In the genomic region with DNA sequence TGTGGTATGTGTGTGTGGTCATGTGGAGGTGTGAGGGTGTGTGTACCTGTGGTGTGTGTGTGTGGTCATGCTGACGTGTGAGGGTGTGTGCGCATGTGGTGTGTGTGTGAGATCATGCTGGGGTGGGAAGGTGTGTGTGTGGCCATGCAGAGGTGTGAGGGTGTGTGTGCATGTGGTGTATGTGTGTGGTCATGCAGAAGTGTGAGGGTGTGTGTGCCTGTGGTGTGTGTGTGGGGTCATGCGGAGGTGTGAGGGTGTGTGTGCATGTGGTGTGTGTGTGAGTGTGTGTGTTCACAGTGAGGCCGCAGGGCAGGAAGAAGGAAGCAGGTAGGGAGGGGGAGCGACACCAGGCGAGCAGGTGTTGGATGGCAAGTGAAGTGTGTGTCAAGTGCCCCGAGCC, we compare ENCODE assay signal across 20 cellular contexts.
DNase-seq lines count a peak whose midpoint lies in the region; ATAC-seq, FAIRE-seq and TF ChIP-seq lines count a peak whose summit lies in the region.
"Had no signal": no experiment of that assay in that cellular context is flagged by ENCODE, and none has a peak within 500 bp of the region (broad histone marks: within the 10 kb centered on the region; RNA-seq: fewer than 3 reads in every experiment).

No MANE protein-coding gene starts in this region.

- no peak overlapping the region for H3K4me3 Mint-ChIP-seq in central memory CD8-positive, alpha-beta T cell
- H3K4me3 Mint-ChIP-seq in neural crest cell, result no peak overlapping the region
- H3K4me3 Mint-ChIP-seq: GM23338, HFFc6, T-cell had no signal

- H3K36me3 ChIP-seq in BLaER1 treated with 17β-estradiol and CSF1 and Interleukin-3, amounts not matched to agents 10 nM and 100 nM, result peaks cover 0 to 25% (median 11%) of the 10 kb centered on the region in 11 experiments; a peak in 10 of 22 replicates

- H3K4me2 ChIP-seq in BLaER1 treated with 17β-estradiol and CSF1 and Interleukin-3, amounts not matched to agents 10 nM and 100 nM, result peak overlapping the region; percentile 26 to 90 (median 76); a peak in 21 of 22 replicates
- H3K4me2 ChIP-seq: GM23338, PC-9 had no signal

- in situ Hi-C loops in GM13976 (cut with MboI; ENCODE audit: low sequenced_read_pairs, unreplicated experiment), result no loop called here

- no peak overlapping the region for H3K9ac ChIP-seq in BLaER1 treated with 17β-estradiol and CSF1 and Interleukin-3, amounts not matched to agents 10 nM and 100 nM

- H3K36me3 Mint-ChIP-seq in central memory CD8-positive, alpha-beta T cell (ENCODE audit: insufficient read depth), result peaks cover 7% of the 10 kb centered on the region
- H3K36me3 Mint-ChIP-seq in neural crest cell (ENCODE audit: low read depth), result peaks cover 4% of the 10 kb centered on the region
- H3K36me3 Mint-ChIP-seq: T-cell had no signal

- FAIRE-seq in GM12892 (lab: Jason Lieb, UNC), result no peak
- FAIRE-seq: G401.6 had no signal

- no peaks in the 10 kb centered on the region for H3K27me3 ChIP-seq in BLaER1 treated with 17β-estradiol and CSF1 and Interleukin-3, amounts not matched to agents 10 nM and 100 nM

- intact Hi-C loops in Right ventricle myocardium inferior (cut with DNase I), result no loop called here

- peaks cover 2% of the 10 kb centered on the region for H3K27me3 Mint-ChIP-seq in central memory CD8-positive, alpha-beta T cell
- H3K27me3 Mint-ChIP-seq in neural crest cell (ENCODE audit: low read depth), result no peaks in the 10 kb centered on the region
- H3K27me3 Mint-ChIP-seq: T-cell had no signal

- peaks cover 6% of the 10 kb centered on the region for H3K9me3 Mint-ChIP-seq in central memory CD8-positive, alpha-beta T cell
- H3K9me3 Mint-ChIP-seq in neural crest cell, result no peaks in the 10 kb centered on the region
- H3K9me3 Mint-ChIP-seq: GM23338, HFFc6, T-cell had no signal

- H4K20me1 ChIP-seq in BLaER1 treated with 17β-estradiol and CSF1 and Interleukin-3, amounts not matched to agents 10 nM and 100 nM, result peaks cover 0 to 97% (median 68%) of the 10 kb centered on the region in 11 experiments; a peak in 17 of 22 replicates

- no peak overlapping the region for H3K4me3 ChIP-seq in BLaER1 treated with 17β-estradiol and CSF1 and Interleukin-3, amounts not matched to agents 10 nM and 100 nM
- H3K4me3 ChIP-seq: GM23338, PC-9, SK-N-MC had no signal

- peak; percentile 41 for ATAC-seq in central memory CD8-positive, alpha-beta T cell (replicated peaks; ENCODE audit: extremely low read depth, poor library complexity, severe bottlenecking)
- ATAC-seq in Right ventricle myocardium inferior, result no peak
- ATAC-seq: GM23338, T-cell had no signal

- H3K27ac ChIP-seq in BLaER1 treated with 17β-estradiol and CSF1 and Interleukin-3, amounts not matched to agents 10 nM and 100 nM, result no peak overlapping the region
- H3K27ac ChIP-seq: PC-9, SK-N-MC had no signal

- H3K9me3 ChIP-seq in BLaER1 treated with 17β-estradiol and CSF1 and Interleukin-3, amounts not matched to agents 10 nM and 100 nM (replicated peaks in 1 of 11), result no peaks in the 10 kb centered on the region
- H3K9me3 ChIP-seq: Caco-2 had no signal

- DNase-seq in DMS79 treated with DMSO at 0.1 percent for 48 hours (lab: John Stamatoyannopoulos, UW), result peak; percentile 61
- DNase-seq in central memory CD8-positive, alpha-beta T cell (ENCODE audit: low spot score in 2 of 2), result no peak
- no peak for DNase-seq in neural crest cell (ENCODE audit: low read depth, low spot score)
- DNase-seq in GM13976 (ENCODE audit: low spot score), result no peak
- no peak for DNase-seq in GM12892 (ENCODE audit: insufficient read length)
- DNase-seq in Right ventricle myocardium inferior (ENCODE audit: missing footprints), result no peak
- DNase-seq: C1 segment of cervical spinal cord, Caco-2, HFFc6, Karpas-422, NCI-H1105 treated with DMSO at 0.1 percent for 48 hours, NCI-H1930, NCI-H345, NCI-H748 treated with DMSO at 0.1 percent for 48 hours, PC-9 had no signal

- peaks cover 12% of the 10 kb centered on the region for H3K4me1 Mint-ChIP-seq in central memory CD8-positive, alpha-beta T cell
- peaks cover 22% of the 10 kb centered on the region for H3K4me1 Mint-ChIP-seq in neural crest cell

- H3K4me1 ChIP-seq in BLaER1 treated with 17β-estradiol and CSF1 and Interleukin-3, amounts not matched to agents 10 nM and 100 nM, result peaks cover 39 to 74% (median 68%) of the 10 kb centered on the region in 10 experiments
- H3K4me1 ChIP-seq: Caco-2 had no signal

- TF ChIP-seq CTCF in neural crest cell (conservative IDR thresholded peaks at IDR 0.05) (no peak), GM13976 (IDR thresholded peaks at IDR 0.05; ENCODE audit: borderline replicate concordance, control extremely low read depth, extremely low read depth, insufficient read depth, missing control alignments) (no peak)

- H3K27ac Mint-ChIP-seq in central memory CD8-positive, alpha-beta T cell (ENCODE audit: low read depth), result peak overlapping the region; percentile 36
- H3K27ac Mint-ChIP-seq in neural crest cell (ENCODE audit: unreplicated experiment), result peak overlapping the region; percentile 89
- H3K27ac Mint-ChIP-seq: GM23338, HFFc6, T-cell had no signal

- TF ChIP-seq POLR2A in GM12892 (IDR thresholded peaks at IDR 0.05; ENCODE audit: low read depth, low read length), result no peak
